ENCODE assay signal across 1 cellular context in the genomic region with DNA sequence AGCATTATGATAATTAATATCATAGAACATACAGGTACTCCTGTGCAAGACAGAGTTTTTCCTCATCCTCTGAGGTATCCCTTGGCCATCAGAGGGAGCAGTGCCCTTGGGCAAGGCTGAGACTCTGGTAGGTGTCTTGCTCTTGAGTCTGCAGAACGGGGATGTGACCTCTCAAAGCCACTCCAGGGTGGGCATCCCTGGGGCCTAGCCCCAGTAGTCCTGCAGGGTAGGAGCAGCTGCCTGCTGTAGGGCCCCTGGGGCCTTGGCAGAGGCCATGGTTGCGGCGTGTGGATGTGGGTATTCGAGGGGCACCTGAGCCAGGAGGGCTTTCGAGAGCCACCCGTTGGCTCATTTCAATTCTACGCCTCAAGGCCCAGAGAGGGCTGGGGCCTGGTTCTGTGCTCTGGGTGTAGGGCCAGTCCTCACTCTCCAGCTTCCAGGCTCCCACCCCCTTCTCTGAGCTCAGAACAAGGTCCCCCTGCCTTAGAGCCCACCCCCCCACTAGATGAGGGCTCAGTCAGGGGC.
TF ChIP-seq lines count a peak whose summit lies in the region.

No MANE protein-coding gene starts in this region.

TF ChIP-seq in HepG2, 621 proteins besides CTCF, POLR2A, EP300 and RAD21:
- TF ChIP-seq, protein P1, sequence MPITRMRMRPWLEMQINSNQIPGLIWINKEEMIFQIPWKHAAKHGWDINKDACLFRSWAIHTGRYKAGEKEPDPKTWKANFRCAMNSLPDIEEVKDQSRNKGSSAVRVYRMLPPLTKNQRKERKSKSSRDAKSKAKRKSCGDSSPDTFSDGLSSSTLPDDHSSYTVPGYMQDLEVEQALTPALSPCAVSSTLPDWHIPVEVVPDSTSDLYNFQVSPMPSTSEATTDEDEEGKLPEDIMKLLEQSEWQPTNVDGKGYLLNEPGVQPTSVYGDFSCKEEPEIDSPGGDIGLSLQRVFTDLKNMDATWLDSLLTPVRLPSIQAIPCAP (CRISPR knock-in tag; IDR thresholded peaks at IDR 0.05; ENCODE audit: low read depth) = no peak
- no peak for TF ChIP-seq ZNF761 (CRISPR knock-in tag; conservative IDR thresholded peaks at IDR 0.05)
- peak; percentile 26; the same call in 1 of the 2 replicates for TF ChIP-seq STAG1 (CRISPR knock-in tag; IDR thresholded peaks at IDR 0.05)
